In genomic region chr12:69389836-69390235, GRCh38 we compare ENCODE assay signal across 27 cellular contexts. TPM values are rescaled to one million over a fixed set of nuclear protein-coding genes. Genes with fewer than 3 reads are reported as not detected.
DNase-seq lines count a peak whose midpoint lies in the region; ATAC-seq and TF ChIP-seq lines count a peak whose summit lies in the region.
"Had no signal": no experiment of that assay in that cellular context is flagged by ENCODE, and none has a peak within 500 bp of the region (broad histone marks: within the 10 kb centered on the region; RNA-seq: fewer than 3 reads in every experiment).

No MANE protein-coding gene starts in this region.

- ATAC-seq in HG02623 (IDR thresholded peaks at IDR 0.05; ENCODE audit: unreplicated experiment) (no peak), natural killer cell (no peak)
- ATAC-seq: activated CD4-positive, CD25-positive, alpha-beta regulatory T cell treated with anti-CD3 and anti-CD28 coated beads, Interleukin-2, amount 50 U/mL, for 24 hours; naive thymus-derived CD8-positive, alpha-beta T cell; upper lobe of right lung had no signal

- H3K9me3 Mint-ChIP-seq in natural killer cell, result no peaks in the 10 kb centered on the region
- H3K9me3 Mint-ChIP-seq: activated naive CD8-positive, alpha-beta T cell treated with anti-CD3 and anti-CD28 coated beads, Interleukin-2, amount 10 ng/mL, durations not matched to agents 7 days and 5 days; memory B cell had no signal

- TF ChIP-seq CTCF in brain microvascular endothelial cell (IDR thresholded peaks at IDR 0.05; ENCODE audit: low read depth, low read length, missing control alignments) (no peak), natural killer cell (IDR thresholded peaks at IDR 0.05) (no peak)

- DNase-seq in A172 (ENCODE audit: low spot score), result peak; percentile 19
- peak; percentile 30 for DNase-seq in ELR (ENCODE audit: low read depth)
- peak; percentile 50 for DNase-seq in brain microvascular endothelial cell
- DNase-seq in glomerular endothelial cell (ENCODE audit: extremely low read depth, low read depth, low spot score), result peak; percentile 45
- no peak for DNase-seq in NCI-H1417 treated with DMSO at 0.1 percent for 48 hours (lab: John Stamatoyannopoulos, UW)
- no peak for DNase-seq in activated CD4-positive, alpha-beta T cell treated with anti-CD3 and anti-CD28 coated beads, Interleukin-2, amount 50 U/mL, for 48 hours
- no peak for DNase-seq in natural killer cell
- DNase-seq: ACHN; activated naive CD8-positive, alpha-beta T cell treated with anti-CD3 and anti-CD28 coated beads, Interleukin-2, amount 10 ng/mL, durations not matched to agents 7 days and 5 days; COR-L47; DND-41; dorsolateral prefrontal cortex; hippocampal formation; naive thymus-derived CD8-positive, alpha-beta T cell; NCI-H1694 treated with DMSO at 0.1 percent for 48 hours; NK-92 treated with Interleukin-12 subunit alpha and Interleukin-12 subunit beta, amount 100 ng/mL, for 24 hours; Peyer's patch; SK-N-SH; stimulated activated CD4-positive, alpha-beta T cell treated with anti-CD3 and anti-CD28 coated beads, Interleukin-2, amount 100 ng/mL, for 48 hours; stomach; T1000; upper lobe of right lung had no signal

- H3K27me3 ChIP-seq in brain microvascular endothelial cell (replicated peaks), result no peaks in the 10 kb centered on the region
- H3K27me3 ChIP-seq: breast epithelium, dorsolateral prefrontal cortex, Peyer's patch, stomach, upper lobe of right lung had no signal

- intact Hi-C loops in natural killer cell (cut with micrococcal nuclease), result no loop called here

- in situ Hi-C loops in brain microvascular endothelial cell (cut with HindIII; ENCODE audit: low pct_ligation_motif_present, low sequenced_read_pairs), result no loop called here

- no peaks in the 10 kb centered on the region for H3K4me1 Mint-ChIP-seq in natural killer cell

- no peak overlapping the region for H3K4me3 Mint-ChIP-seq in natural killer cell
- H3K4me3 Mint-ChIP-seq: activated naive CD8-positive, alpha-beta T cell treated with anti-CD3 and anti-CD28 coated beads, Interleukin-2, amount 10 ng/mL, durations not matched to agents 7 days and 5 days; memory B cell; naive thymus-derived CD8-positive, alpha-beta T cell had no signal

- no peaks in the 10 kb centered on the region for H3K36me3 ChIP-seq in brain microvascular endothelial cell (replicated peaks)

- no peaks in the 10 kb centered on the region for H3K36me3 Mint-ChIP-seq in natural killer cell

- H3K27ac Mint-ChIP-seq in natural killer cell, result no peak overlapping the region
- H3K27ac Mint-ChIP-seq: activated naive CD8-positive, alpha-beta T cell treated with anti-CD3 and anti-CD28 coated beads, Interleukin-2, amount 10 ng/mL, durations not matched to agents 7 days and 5 days; memory B cell had no signal

- peak overlapping the region; percentile 70 for H3K27ac ChIP-seq in brain microvascular endothelial cell
- H3K27ac ChIP-seq: breast epithelium, dorsolateral prefrontal cortex, parathyroid adenoma, Peyer's patch, stomach, upper lobe of right lung had no signal

- H3K4me3 ChIP-seq in brain microvascular endothelial cell (ENCODE audit: low read depth, low read length), result no peak overlapping the region
- H3K4me3 ChIP-seq: breast epithelium, dorsolateral prefrontal cortex, Peyer's patch, stomach, upper lobe of right lung had no signal

- H3K27me3 Mint-ChIP-seq in natural killer cell (ENCODE audit: low read depth in 2 of 2), result no peaks in the 10 kb centered on the region
- H3K27me3 Mint-ChIP-seq: activated naive CD8-positive, alpha-beta T cell treated with anti-CD3 and anti-CD28 coated beads, Interleukin-2, amount 10 ng/mL, durations not matched to agents 7 days and 5 days; memory B cell; naive thymus-derived CD8-positive, alpha-beta T cell had no signal

RNA-seq across cellular contexts. Expression of gene YEATS4, which starts 30.3 kb away (rescaled TPM):
- total RNA-seq in A172 (2014; rRNA removed; shearing (Covaris generic)), result 46.1 and 56.3 TPM in 2 replicates
- total RNA-seq in glomerular endothelial cell (17.9 and 26.6 TPM in 2 replicates), natural killer cell (10 to 100 TPM; 18.2 to 23.9 (median 20.3) TPM)

RNA-seq across cellular contexts. Expression of gene LYZ, which starts 41.7 kb away (rescaled TPM):
- 0.07 and 2.3 TPM in 2 replicates for total RNA-seq in A172 (2014; rRNA removed; shearing (Covaris generic))
- total RNA-seq in glomerular endothelial cell, result not detected in 2 replicates
- 100 to 1,000 TPM in 2 of 3 donors, 10 to 100 TPM in 1; 83.1 to 337 (median 146) TPM for total RNA-seq in natural killer cell

Comparison
In these comparisons a context has a peak if more than half of its experiments do, and no peak if none do; other contexts are left out.
1. DNase-seq: peak in A172 (single experiment), ELR (single experiment), brain microvascular endothelial cell (single experiment) and glomerular endothelial cell (single experiment); none in NCI-H1417 treated with DMSO at 0.1 percent for 48 hours (single experiment), activated CD4-positive, alpha-beta T cell treated with anti-CD3 and anti-CD28 coated beads, Interleukin-2, amount 50 U/mL, for 48 hours (0 of 2) and natural killer cell (single experiment).
2. RNA of gene LYZ, which starts 41.7 kb away (total RNA-seq): 83.1 to 337 TPM in natural killer cell; 0.07 to 2.3 TPM in A172 and not detected in glomerular endothelial cell; every median in the first group is over 10 times any median in the second.